ENCODE assay signal across 1 cellular context in genomic region chr3:101976473-101976872, GRCh38.
A peak's percentile ranks its signal among the peaks of the same experiment; 100 is the strongest.
TF ChIP-seq lines count a peak whose summit lies in the region.

No MANE protein-coding gene starts in this region.

TF ChIP-seq in GM12878, 131 proteins besides CTCF, POLR2A, EP300 and RAD21 (continued from another document):
- TF ChIP-seq SKIL (IDR thresholded peaks at IDR 0.05; ENCODE audit: low read depth, poor library complexity, severe bottlenecking) (peak; percentile 63), SRF (IDR thresholded peaks at IDR 0.05; ENCODE audit: low read depth in 2 of 2, low read length in 2 of 2) (peak; percentile 65 to 93), YBX1 (IDR thresholded peaks at IDR 0.05) (no peak), PBX3 (IDR thresholded peaks at IDR 0.05; ENCODE audit: insufficient replicate concordance, low read depth, low read length) (peak; percentile 77), ZZZ3 (IDR thresholded peaks at IDR 0.05; ENCODE audit: control insufficient read depth, insufficient read length, low read depth) (no peak), RELA (IDR thresholded peaks at IDR 0.05; ENCODE audit: borderline replicate concordance, partially characterized antibody) (no peak), MYB (IDR thresholded peaks at IDR 0.05; ENCODE audit: borderline replicate concordance, low read depth, low read length) (no peak), MTA2 (IDR thresholded peaks at IDR 0.05; ENCODE audit: low read depth) (peak; percentile 55), IRF4 (IDR thresholded peaks at IDR 0.05; ENCODE audit: low read depth, low read length) (no peak), ATF3 (IDR thresholded peaks at IDR 0.05; ENCODE audit: borderline replicate concordance, extremely low read depth, low read depth, low read length) (no peak), CUX1 (IDR thresholded peaks at IDR 0.05; ENCODE audit: insufficient replicate concordance, low read depth, low read length) (peak; percentile 22), ETV6 (conservative IDR thresholded peaks at IDR 0.05 in 1 of 2, IDR thresholded peaks at IDR 0.05 in 1 of 2; ENCODE audit: borderline replicate concordance in 1 of 2, low read depth in 1 of 2) (peak in 1 of 2 experiments; percentile 16; a peak in 1 of 4 replicates), TARDBP (IDR thresholded peaks at IDR 0.05; ENCODE audit: borderline replicate concordance) (no peak), NFIC (IDR thresholded peaks at IDR 0.05; ENCODE audit: low read depth, low read length) (peak; percentile 55; the same call in 1 of the 2 replicates), PRDM15 (CRISPR knock-in tag; IDR thresholded peaks at IDR 0.05) (no peak), LARP7 (IDR thresholded peaks at IDR 0.05) (no peak), BRCA1 (IDR thresholded peaks at IDR 0.05; ENCODE audit: low read depth, low read length) (no peak), BHLHE40 (IDR thresholded peaks at IDR 0.05; ENCODE audit: borderline replicate concordance in 1 of 2, low read depth in 2 of 2, low read length in 1 of 2) (0 out of 4 replicates have a peak, but pooled peaks of 1 of the 2 experiments have one; percentile 20), KLF5 (IDR thresholded peaks at IDR 0.05; ENCODE audit: partially characterized antibody) (no peak), IKZF1 (conservative IDR thresholded peaks at IDR 0.05) (peak; percentile 55), BCL11A (IDR thresholded peaks at IDR 0.05; ENCODE audit: low read depth, low read length) (peak; percentile 54; the same call in 1 of the 2 replicates), RFX5 (IDR thresholded peaks at IDR 0.05; ENCODE audit: low read depth, low read length) (no peak), ZNF217 (IDR thresholded peaks at IDR 0.05) (no peak), NR2C2 (IDR thresholded peaks at IDR 0.05; ENCODE audit: borderline replicate concordance, control insufficient read depth, insufficient read length, low read depth) (no peak), JUNB (IDR thresholded peaks at IDR 0.05) (no peak), RUNX3 (IDR thresholded peaks at IDR 0.05; ENCODE audit: low read length) (peak; percentile 74), IKZF2 (IDR thresholded peaks at IDR 0.05) (peak; percentile 49 to 70; a peak in 2 of 4 replicates), IRF5 (IDR thresholded peaks at IDR 0.05; ENCODE audit: borderline replicate concordance) (no peak), ELK1 (IDR thresholded peaks at IDR 0.05; ENCODE audit: low read depth, low read length) (no peak), ATF2 (IDR thresholded peaks at IDR 0.05; ENCODE audit: low read length) (peak; percentile 58; the same call in 1 of the 2 replicates), CBX3 (IDR thresholded peaks at IDR 0.05; ENCODE audit: borderline replicate concordance, low read depth) (no peak), SUPT20H (IDR thresholded peaks at IDR 0.05; ENCODE audit: borderline replicate concordance, control insufficient read depth, low read depth, low read length) (no peak), EGR1 (IDR thresholded peaks at IDR 0.05; ENCODE audit: borderline replicate concordance in 1 of 2, low read depth in 2 of 2, low read length in 2 of 2) (no peak), MAX (IDR thresholded peaks at IDR 0.05; ENCODE audit: low read depth, low read length) (no peak), IRF3 (IDR thresholded peaks at IDR 0.05) (no peak), DPF2 (IDR thresholded peaks at IDR 0.05) (no peak), RBBP5 (conservative IDR thresholded peaks at IDR 0.05) (no peak), SREBF1 (IDR thresholded peaks at IDR 0.05; ENCODE audit: low read length) (no peak), RELB (IDR thresholded peaks at IDR 0.05; ENCODE audit: low read depth) (peak; percentile 39; the same call in 1 of the 2 replicates), NRF1 (conservative IDR thresholded peaks at IDR 0.05; ENCODE audit: low read depth, low read length) (no peak)
